ENCODE assay signal across 8 cellular contexts in the genomic region with DNA sequence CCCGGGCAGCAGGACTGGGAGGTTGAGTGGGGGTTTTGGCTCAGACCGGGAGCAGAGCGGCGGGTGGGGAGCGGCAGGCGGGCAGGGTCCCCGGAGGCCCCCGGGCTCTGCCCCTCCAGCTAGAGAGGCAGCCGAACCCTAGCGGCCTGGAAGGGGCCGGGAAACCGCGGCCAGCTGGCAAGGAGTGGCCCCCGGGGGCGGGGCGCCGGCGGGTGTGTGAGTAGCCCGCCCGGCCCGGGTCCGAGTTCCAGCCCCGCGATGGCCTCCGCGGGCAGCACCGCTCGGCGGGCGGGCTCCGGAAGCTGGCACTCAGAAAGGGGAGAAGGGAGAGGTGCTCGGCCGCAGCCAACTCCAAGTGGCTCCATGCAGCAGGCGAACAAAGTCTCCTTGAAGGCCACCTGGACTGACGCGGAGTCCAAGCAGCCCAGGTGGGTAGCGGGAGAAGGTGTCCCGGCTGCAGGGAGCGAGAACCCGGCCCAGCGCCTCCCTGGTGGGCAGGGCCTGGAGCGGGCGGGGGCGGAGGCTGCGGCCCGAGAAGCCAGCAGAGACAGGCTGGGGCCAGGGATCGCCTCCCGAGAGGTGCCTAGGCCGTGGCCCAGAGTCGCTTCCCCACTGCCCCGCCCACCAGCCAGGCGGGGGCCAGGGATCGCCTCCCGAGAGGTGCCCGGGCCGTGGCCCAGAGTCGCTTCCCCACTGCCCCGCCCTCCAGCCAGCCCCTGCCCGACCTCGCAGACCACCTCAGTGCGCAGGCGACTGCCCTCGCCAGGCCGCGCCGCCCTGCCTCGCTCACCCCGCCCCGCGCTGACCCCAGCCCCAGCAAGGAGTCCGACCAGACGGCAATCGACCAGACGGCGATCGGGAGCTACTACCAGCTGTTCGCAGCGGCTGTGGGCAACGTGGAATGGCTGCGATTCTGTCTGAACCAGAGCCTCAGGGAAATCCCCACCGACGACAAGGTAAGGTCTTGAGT.
DNase-seq lines count a peak whose midpoint lies in the region; ATAC-seq and TF ChIP-seq lines count a peak whose summit lies in the region.

A gene with protein sequence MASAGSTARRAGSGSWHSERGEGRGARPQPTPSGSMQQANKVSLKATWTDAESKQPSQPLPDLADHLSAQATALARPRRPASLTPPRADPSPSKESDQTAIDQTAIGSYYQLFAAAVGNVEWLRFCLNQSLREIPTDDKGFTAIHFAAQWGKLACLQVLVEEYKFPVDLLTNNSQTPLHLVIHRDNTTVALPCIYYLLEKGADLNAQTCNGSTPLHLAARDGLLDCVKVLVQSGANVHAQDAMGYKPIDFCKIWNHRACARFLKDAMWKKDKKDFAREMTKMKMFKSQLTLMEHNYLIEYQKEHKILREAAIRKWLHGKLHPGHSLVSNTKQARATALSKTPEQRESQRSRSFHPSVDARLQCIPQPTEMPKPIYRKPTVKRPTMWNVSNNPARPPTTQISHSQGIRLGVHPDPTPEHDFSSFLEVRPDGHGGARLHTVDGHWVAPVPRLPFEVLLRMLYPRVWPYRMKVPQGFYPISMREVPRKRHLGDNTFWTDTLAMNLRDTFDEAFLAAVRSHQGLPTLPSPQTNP (plus strand): TSS at position 243 of the 970 bp plus-strand sequence. CDS start 16 bp downstream, at position 259.

- peak within 1 kb of the TSS; percentile 52 to 55 for H3K4me3 ChIP-seq in cardiac fibroblast (replicated peaks in 1 of 2; ENCODE audit: low read depth in 2 of 2, low read length in 2 of 2)

- peak within 1 kb of the TSS; percentile 59 for H3K27ac Mint-ChIP-seq in stimulated activated naive CD8-positive, alpha-beta T cell treated with anti-CD3 and anti-CD28 coated beads, Interleukin-15, Interleukin-2, amounts not matched to agents 100 ng/mL and 50 ng/mL, for 24 hours

- H3K27me3 ChIP-seq in layer of hippocampus (ENCODE audit: control insufficient read depth, insufficient read depth, low read length): no peaks in the 10 kb centered on the region

- ATAC-seq in HG02840 (IDR thresholded peaks at IDR 0.05; ENCODE audit: low FRiP score, unreplicated experiment): no peak

- no peak for TF ChIP-seq CTCF in cardiac fibroblast (IDR thresholded peaks at IDR 0.05; ENCODE audit: low read depth, low read length)

- peaks cover 6% of the 10 kb centered on the region for H3K36me3 Mint-ChIP-seq in stimulated activated naive CD8-positive, alpha-beta T cell treated with anti-CD3 and anti-CD28 coated beads, Interleukin-15, Interleukin-2, amounts not matched to agents 100 ng/mL and 50 ng/mL, for 24 hours (ENCODE audit: low read depth)

- DNase-seq in DMS 273 (lab: John Stamatoyannopoulos, UW; ENCODE audit: unreplicated experiment) (peak; percentile 58), DMS 273 treated with DMSO at 0.1 percent for 48 hours (lab: John Stamatoyannopoulos, UW) (no peak), NCI-H510A (lab: John Stamatoyannopoulos, UW) (peak; percentile 66), cardiac fibroblast (ENCODE audit: low read depth in 2 of 2) (peak; percentile 37 to 56), OCI-M1 (lab: John Stamatoyannopoulos, UW) (no peak)

- no peaks in the 10 kb centered on the region for H3K9me3 Mint-ChIP-seq in stimulated activated naive CD8-positive, alpha-beta T cell treated with anti-CD3 and anti-CD28 coated beads, Interleukin-15, Interleukin-2, amounts not matched to agents 100 ng/mL and 50 ng/mL, for 24 hours

- peaks cover 26% of the 10 kb centered on the region for H3K4me1 Mint-ChIP-seq in stimulated activated naive CD8-positive, alpha-beta T cell treated with anti-CD3 and anti-CD28 coated beads, Interleukin-15, Interleukin-2, amounts not matched to agents 100 ng/mL and 50 ng/mL, for 24 hours (ENCODE audit: low read depth)

- peaks cover 3% of the 10 kb centered on the region for H3K27me3 Mint-ChIP-seq in stimulated activated naive CD8-positive, alpha-beta T cell treated with anti-CD3 and anti-CD28 coated beads, Interleukin-15, Interleukin-2, amounts not matched to agents 100 ng/mL and 50 ng/mL, for 24 hours

- peak within 1 kb of the TSS; percentile 57 for H3K27ac ChIP-seq in layer of hippocampus (ENCODE audit: low read depth, low read length)

- H3K4me3 Mint-ChIP-seq in stimulated activated naive CD8-positive, alpha-beta T cell treated with anti-CD3 and anti-CD28 coated beads, Interleukin-15, Interleukin-2, amounts not matched to agents 100 ng/mL and 50 ng/mL, for 24 hours: peak within 1 kb of the TSS; percentile 80

Comparison
In these comparisons a context has a peak if more than half of its experiments do, and no peak if none do; other contexts are left out.
1. DNase-seq: peak in DMS 273 (single experiment), NCI-H510A (single experiment) and cardiac fibroblast (2 of 2); none in DMS 273 treated with DMSO at 0.1 percent for 48 hours (single experiment) and OCI-M1 (single experiment).